In genomic region chr22:49977578-49977977, GRCh38 we compare ENCODE assay signal across 16 cellular contexts. TPM values are rescaled to one million over a fixed set of nuclear protein-coding genes. Genes with fewer than 3 reads are reported as not detected.
"Had no signal": no experiment of that assay in that cellular context is flagged by ENCODE, and none has a peak within 500 bp of the region (broad histone marks: within the 10 kb centered on the region; RNA-seq: fewer than 3 reads in every experiment).

No MANE protein-coding gene starts in this region.

- H3K4me3 ChIP-seq: colonic mucosa, heart left ventricle, lung, skin epidermis, tibial nerve had no signal

- DNase-seq: activated B cell treated with CpG ODN at 0.5 μM for 24 hours; activated gamma-delta T cell treated with Interleukin-2 at 50 U/mL for 16 hours; activated T-cell treated with anti-CD3 and anti-CD28 coated beads, Interleukin-2, amount 50 U/mL, for 1 hour; colonic mucosa; effector CD8-positive, alpha-beta T cell; foreskin melanocyte; islet precursor cell; naive B cell; SHP77; stimulated activated CD4-positive, alpha-beta T cell treated with anti-CD3 and anti-CD28 coated beads, Interleukin-4, amount 100 ng/mL, for 4 hours; T-helper 2 cell had no signal

- H3K27me3 ChIP-seq: colonic mucosa had no signal

- H3K27ac ChIP-seq: colonic mucosa, heart left ventricle, skin epidermis, tibial nerve had no signal

- H3K4me1 ChIP-seq: colonic mucosa had no signal

- ATAC-seq: heart left ventricle had no signal

- H3K4me3 Mint-ChIP-seq: activated B cell treated with CpG ODN at 0.5 μM for 24 hours, naive B cell had no signal

- H3K36me3 ChIP-seq: colonic mucosa, heart left ventricle, tibial nerve had no signal

- H3K27me3 Mint-ChIP-seq: naive B cell had no signal

- H3K9me3 ChIP-seq: colonic mucosa had no signal

RNA-seq across cellular contexts. Expression of gene IL17REL, which starts 35.0 kb away (rescaled TPM):
- total RNA-seq: astrocyte, heart left ventricle, tibial nerve had no signal
- polyA plus RNA-seq: heart left ventricle had no signal
